ENCODE assay signal across 17 cellular contexts in the genomic region with DNA sequence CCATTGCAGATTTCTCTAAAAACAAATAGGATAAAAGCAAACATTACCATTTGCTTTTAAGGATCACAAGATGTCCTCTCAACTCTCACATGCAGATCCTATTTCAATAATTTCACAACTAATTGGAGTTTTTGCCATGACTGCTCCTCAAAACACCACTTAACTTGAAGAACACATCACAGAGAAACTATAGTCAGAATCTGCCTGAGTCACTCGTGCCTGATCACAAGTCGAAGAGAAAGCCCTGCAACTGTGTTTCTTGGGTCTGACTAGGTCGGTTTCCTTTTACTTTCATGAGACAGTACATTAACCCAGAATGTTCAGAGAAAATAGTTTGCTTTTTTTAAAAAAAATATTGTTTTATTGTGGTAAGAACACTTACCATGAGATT. TPM values are rescaled to one million over a fixed set of nuclear protein-coding genes. Genes with fewer than 3 reads are reported as not detected.
A peak's percentile ranks its signal among the peaks of the same experiment; 100 is the strongest.
DNase-seq lines count a peak whose midpoint lies in the region; FAIRE-seq and TF ChIP-seq lines count a peak whose summit lies in the region.
"Had no signal": no experiment of that assay in that cellular context is flagged by ENCODE, and none has a peak within 500 bp of the region (broad histone marks: within the 10 kb centered on the region; RNA-seq: fewer than 3 reads in every experiment).

No MANE protein-coding gene starts in this region.

- H3K9me3 Mint-ChIP-seq in glutamatergic neuron (ENCODE audit: unreplicated experiment) = no peaks in the 10 kb centered on the region
- H3K9me3 Mint-ChIP-seq: activated CD4-positive, alpha-beta memory T cell treated with anti-CD3 and anti-CD28 coated beads for 36 hours; activated T-helper 1 cell treated with anti-CD3 and anti-CD28 coated beads, Interleukin-12 subunit alpha, Interleukin-12 subunit beta, Interleukin-2, Interleukin-4 antibody, amounts not matched to agents 30 ng/mL and 10 ng/mL and 1 ng/mL, durations not matched to agents 14 hours and 24 hours and 36 hours had no signal

- no peak for TF ChIP-seq CTCF in D721Med (IDR thresholded peaks at IDR 0.05; ENCODE audit: insufficient read depth, missing control alignments)
- TF ChIP-seq CTCF in glutamatergic neuron (IDR thresholded peaks at IDR 0.05; ENCODE audit: partially characterized antibody, unreplicated experiment) = no peak

- H3K27ac Mint-ChIP-seq in glutamatergic neuron (ENCODE audit: unreplicated experiment) = no peak overlapping the region
- H3K27ac Mint-ChIP-seq: activated CD4-positive, alpha-beta memory T cell treated with anti-CD3 and anti-CD28 coated beads for 36 hours; activated T-helper 1 cell treated with anti-CD3 and anti-CD28 coated beads, Interleukin-12 subunit alpha, Interleukin-12 subunit beta, Interleukin-2, Interleukin-4 antibody, amounts not matched to agents 30 ng/mL and 10 ng/mL and 1 ng/mL, durations not matched to agents 14 hours and 24 hours and 36 hours had no signal

- H3K4me1 Mint-ChIP-seq in glutamatergic neuron (ENCODE audit: low read depth, unreplicated experiment) = no peaks in the 10 kb centered on the region

- H3K4me3 Mint-ChIP-seq in glutamatergic neuron (ENCODE audit: unreplicated experiment) = no peak overlapping the region
- H3K4me3 Mint-ChIP-seq: activated CD4-positive, alpha-beta memory T cell treated with anti-CD3 and anti-CD28 coated beads for 36 hours; activated T-helper 1 cell treated with anti-CD3 and anti-CD28 coated beads, Interleukin-12 subunit alpha, Interleukin-12 subunit beta, Interleukin-2, Interleukin-4 antibody, amounts not matched to agents 30 ng/mL and 10 ng/mL and 1 ng/mL, durations not matched to agents 14 hours and 24 hours and 36 hours had no signal

- FAIRE-seq in D721Med (lab: Jason Lieb, UNC) = peak; percentile 56

- no peaks in the 10 kb centered on the region for H3K27me3 Mint-ChIP-seq in glutamatergic neuron (ENCODE audit: unreplicated experiment)

- H3K36me3 Mint-ChIP-seq in glutamatergic neuron (ENCODE audit: unreplicated experiment) = no peaks in the 10 kb centered on the region
- H3K36me3 Mint-ChIP-seq: activated CD4-positive, alpha-beta memory T cell treated with anti-CD3 and anti-CD28 coated beads for 36 hours had no signal

- DNase-seq in D721Med (ENCODE audit: insufficient read length, low spot score) = no peak
- peak; percentile 26 for DNase-seq in HT1080 (ENCODE audit: low read depth)
- DNase-seq in NCI-H2227 treated with DMSO at 0.1 percent for 48 hours (lab: John Stamatoyannopoulos, UW) = peak; percentile 70
- DNase-seq in fibroblast of gingiva (ENCODE audit: low read depth) = peak; percentile 38
- DNase-seq in activated CD8-positive, alpha-beta memory T cell treated with anti-CD3 and anti-CD28 coated beads, Interleukin-2, amount 50 U/mL, for 48 hours = no peak
- DNase-seq in C1 segment of cervical spinal cord (lab: John Stamatoyannopoulos, UW) = no peak
- no peak for DNase-seq in glutamatergic neuron
- no peak for DNase-seq in AG20443 (ENCODE audit: low spot score)
- DNase-seq: activated CD4-positive, alpha-beta memory T cell treated with anti-CD3 and anti-CD28 coated beads for 36 hours; amniotic stem cell; BE2C; GDM1; left lung; NK-92 treated with Interleukin-12 subunit alpha and Interleukin-12 subunit beta, amount 100 ng/mL, for 24 hours; SJCRH30; testis had no signal

RNA-seq across cellular contexts. Expression of a gene that starts 46.3 kb away (rescaled TPM):
- total RNA-seq in HT1080 (2014; rRNA removed; shearing (Covaris generic)) = 41.5 and 43.2 TPM in 2 replicates
- polyA plus RNA-seq in HT1080 (2015; cell fraction: cytosol; rRNA removed) = 34.7 and 35.3 TPM in 2 replicates
- polyA plus RNA-seq in HT1080 (2015; cell fraction: nucleus; rRNA removed) = 27.2 and 33.9 TPM in 2 replicates
- 26.0 TPM for total RNA-seq in glutamatergic neuron (ENCODE audit: unreplicated experiment)

Comparison
In these comparisons a context has a peak if more than half of its experiments do, and no peak if none do; other contexts are left out.
1. DNase-seq: peak in HT1080 (single experiment), NCI-H2227 treated with DMSO at 0.1 percent for 48 hours (single experiment) and fibroblast of gingiva (single experiment); none in D721Med (single experiment), activated CD8-positive, alpha-beta memory T cell treated with anti-CD3 and anti-CD28 coated beads, Interleukin-2, amount 50 U/mL, for 48 hours (single experiment), C1 segment of cervical spinal cord (0 of 14), glutamatergic neuron (single experiment) and AG20443 (single experiment).